ENCODE assay signal across 25 cellular contexts in the genomic region with DNA sequence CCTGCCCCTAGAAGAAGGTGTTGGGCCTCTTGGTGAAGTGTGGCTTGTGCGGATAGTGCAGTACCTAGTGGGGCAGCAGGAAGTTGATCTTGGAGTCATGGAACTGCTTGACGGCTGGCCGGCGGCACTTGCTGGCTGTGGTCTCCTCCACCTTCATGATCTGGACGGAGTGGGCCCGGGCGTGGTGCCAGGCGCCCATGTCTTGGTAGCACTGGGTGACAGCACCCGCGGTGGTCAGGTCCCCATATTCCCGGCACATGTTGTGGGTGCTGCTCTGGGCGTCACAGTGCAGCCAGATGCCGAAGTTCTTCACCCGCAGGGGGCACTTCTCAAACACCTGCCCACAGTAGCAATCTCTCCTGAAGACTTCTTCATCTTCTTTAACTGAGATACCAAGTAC.
"Had no signal": no experiment of that assay in that cellular context is flagged by ENCODE, and none has a peak within 500 bp of the region (broad histone marks: within the 10 kb centered on the region; RNA-seq: fewer than 3 reads in every experiment).

No MANE protein-coding gene starts in this region.

- H3K27ac Mint-ChIP-seq: naive thymus-derived CD4-positive, alpha-beta T cell; natural killer cell; nephron; neural progenitor cell; progenitor cell of endocrine pancreas; stimulated activated effector memory CD8-positive, alpha-beta T cell treated with anti-CD3 and anti-CD28 coated beads, Interleukin-12 subunit alpha, Interleukin-12 subunit beta, amount 100 ng/mL, for 72 hours had no signal

- H3K4me1 Mint-ChIP-seq: nephron; stimulated activated naive CD8-positive, alpha-beta T cell treated with anti-CD3 and anti-CD28 coated beads, Interleukin-15, amount 100 ng/mL, for 72 hours had no signal

- ATAC-seq: naive thymus-derived CD4-positive, alpha-beta T cell; natural killer cell; pancreas; psoas muscle; right cardiac atrium; stimulated activated effector memory CD8-positive, alpha-beta T cell treated with anti-CD3 and anti-CD28 coated beads, Interleukin-12 subunit alpha, Interleukin-12 subunit beta, amount 100 ng/mL, for 72 hours; stimulated activated naive CD8-positive, alpha-beta T cell treated with anti-CD3 and anti-CD28 coated beads, Interleukin-15, amount 100 ng/mL, for 72 hours; stimulated activated naive CD8-positive, alpha-beta T cell treated with anti-CD3 and anti-CD28 coated beads, Interleukin-15, Interleukin-2, amounts not matched to agents 100 U/mL and 50 U/mL, for 24 hours had no signal

- FAIRE-seq: pancreas, small intestine, urothelium cell line had no signal

- H3K4me3 Mint-ChIP-seq: naive thymus-derived CD4-positive, alpha-beta T cell; natural killer cell; nephron; neural progenitor cell; stimulated activated effector memory CD8-positive, alpha-beta T cell treated with anti-CD3 and anti-CD28 coated beads, Interleukin-12 subunit alpha, Interleukin-12 subunit beta, amount 100 ng/mL, for 72 hours; stimulated activated naive CD8-positive, alpha-beta T cell treated with anti-CD3 and anti-CD28 coated beads, Interleukin-15, amount 100 ng/mL, for 72 hours had no signal

- H3K27me3 Mint-ChIP-seq: naive thymus-derived CD4-positive, alpha-beta T cell; progenitor cell of endocrine pancreas; stimulated activated naive CD8-positive, alpha-beta T cell treated with anti-CD3 and anti-CD28 coated beads, Interleukin-15, amount 100 ng/mL, for 72 hours had no signal

- DNase-seq: naive thymus-derived CD4-positive, alpha-beta T cell; natural killer cell; occipital lobe; psoas muscle; right lobe of liver; sigmoid colon; small intestine; stimulated activated CD4-positive, alpha-beta T cell treated with anti-CD3 and anti-CD28 coated beads, Interleukin-15, amount 100 ng/mL, for 24 hours; stimulated activated CD4-positive, alpha-beta T cell treated with anti-CD3 and anti-CD28 coated beads, Interleukin-2, amount 100 ng/mL, for 24 hours; stimulated activated CD4-positive, alpha-beta T cell treated with anti-CD3 and anti-CD28 coated beads, Interleukin-2, amount 100 ng/mL, for 48 hours; stimulated activated CD4-positive, alpha-beta T cell treated with anti-CD3 and anti-CD28 coated beads, Interleukin-4, amount 100 ng/mL, for 24 hours; stimulated activated naive CD4-positive, alpha-beta T cell; stimulated activated naive CD8-positive, alpha-beta T cell treated with anti-CD3 and anti-CD28 coated beads, Interleukin-15, amount 100 ng/mL, for 72 hours; stimulated activated naive CD8-positive, alpha-beta T cell treated with anti-CD3 and anti-CD28 coated beads, Interleukin-15, Interleukin-2, amounts not matched to agents 100 U/mL and 50 U/mL, for 24 hours; substantia nigra; testis; tibial artery; transverse colon had no signal

- H3K9me3 Mint-ChIP-seq: naive thymus-derived CD4-positive, alpha-beta T cell; natural killer cell; nephron; neural progenitor cell; stimulated activated effector memory CD8-positive, alpha-beta T cell treated with anti-CD3 and anti-CD28 coated beads, Interleukin-12 subunit alpha, Interleukin-12 subunit beta, amount 100 ng/mL, for 72 hours; stimulated activated naive CD8-positive, alpha-beta T cell treated with anti-CD3 and anti-CD28 coated beads, Interleukin-15, amount 100 ng/mL, for 72 hours had no signal
